1 cellular context compared by ENCODE assay signal in genomic region chr14:34539407-34540180, GRCh38.
TF ChIP-seq lines count a peak whose summit lies in the region.

TSS of gene EAPP (minus strand) at chr14:34539701. CDS start at chr14:34539628, 73 bp downstream.

TF ChIP-seq in HepG2, 621 proteins besides CTCF, POLR2A, EP300 and RAD21 (continued from another document and continues in another):
- peak; percentile 100 for TF ChIP-seq ZNF407 (CRISPR knock-in tag; IDR thresholded peaks at IDR 0.05; ENCODE audit: not compliant biosample characterization)
- peak; percentile 90; the same call in 1 of the 2 replicates for TF ChIP-seq TMF1 (CRISPR knock-in tag; IDR thresholded peaks at IDR 0.05; ENCODE audit: low read depth)
- peak; percentile 93 for TF ChIP-seq KLF12 (CRISPR knock-in tag; IDR thresholded peaks at IDR 0.05; ENCODE audit: borderline replicate concordance)
- TF ChIP-seq USF2 (IDR thresholded peaks at IDR 0.05; ENCODE audit: low read depth, low read length), result no peak
- TF ChIP-seq USF2 (CRISPR knock-in tag; IDR thresholded peaks at IDR 0.05; ENCODE audit: borderline replicate concordance), result no peak; the same call in 1 of the 2 replicates
- TF ChIP-seq NFE2L1 (CRISPR knock-in tag; IDR thresholded peaks at IDR 0.05; ENCODE audit: borderline replicate concordance), result peak; percentile 92; the same call in 1 of the 2 replicates
- peak; percentile 96 for TF ChIP-seq UBTF (CRISPR knock-in tag; IDR thresholded peaks at IDR 0.05)
- TF ChIP-seq CEBPG (CRISPR knock-in tag; IDR thresholded peaks at IDR 0.05), result peak; percentile 78
- TF ChIP-seq ZFP62 (CRISPR knock-in tag; IDR thresholded peaks at IDR 0.05), result peak; percentile 17
- TF ChIP-seq ZNF609 (CRISPR knock-in tag; IDR thresholded peaks at IDR 0.05; ENCODE audit: borderline replicate concordance), result peak; percentile 92
- TF ChIP-seq TBX3 (IDR thresholded peaks at IDR 0.05; ENCODE audit: borderline replicate concordance), result peak; percentile 66; the same call in 1 of the 2 replicates
- no peak; the same call in 1 of the 2 replicates for TF ChIP-seq ZNF101 (CRISPR knock-in tag; IDR thresholded peaks at IDR 0.05; ENCODE audit: borderline replicate concordance, low read depth)
- peak; percentile 99 for TF ChIP-seq MAF1 (CRISPR knock-in tag; IDR thresholded peaks at IDR 0.05; ENCODE audit: borderline replicate concordance)
- TF ChIP-seq KDM4B (CRISPR knock-in tag; IDR thresholded peaks at IDR 0.05), result peak; percentile 99
- peak; percentile 87; the same call in 1 of the 2 replicates for TF ChIP-seq TOPORS (CRISPR knock-in tag; IDR thresholded peaks at IDR 0.05)
- peak; percentile 88 for TF ChIP-seq ATF1 (CRISPR knock-in tag; IDR thresholded peaks at IDR 0.05)
- TF ChIP-seq MED1 (CRISPR knock-in tag; IDR thresholded peaks at IDR 0.05), result peak; percentile 98
- TF ChIP-seq ZBTB42 (CRISPR knock-in tag; IDR thresholded peaks at IDR 0.05), result peak; percentile 62; the same call in 1 of the 2 replicates
- TF ChIP-seq MZF1 (CRISPR knock-in tag; IDR thresholded peaks at IDR 0.05; ENCODE audit: borderline replicate concordance), result peak; percentile 96; the same call in 1 of the 2 replicates
- peak; percentile 99 for TF ChIP-seq MTA1 (CRISPR knock-in tag; IDR thresholded peaks at IDR 0.05; ENCODE audit: borderline replicate concordance)
- peak; percentile 100 for TF ChIP-seq ZNF547 (CRISPR knock-in tag; IDR thresholded peaks at IDR 0.05)
- TF ChIP-seq PATZ1 (CRISPR knock-in tag; IDR thresholded peaks at IDR 0.05), result peak; percentile 83
- TF ChIP-seq HDAC1 (CRISPR knock-in tag; IDR thresholded peaks at IDR 0.05), result peak; percentile 100
- TF ChIP-seq ZNF615 (CRISPR knock-in tag; IDR thresholded peaks at IDR 0.05; ENCODE audit: borderline replicate concordance), result no peak
- peak; percentile 99 for TF ChIP-seq KDM2A (CRISPR knock-in tag; IDR thresholded peaks at IDR 0.05; ENCODE audit: borderline replicate concordance, low read depth)
- TF ChIP-seq BATF2 (CRISPR knock-in tag; IDR thresholded peaks at IDR 0.05), result 0 out of 2 replicates have a peak, but pooled peaks have one; percentile 89
- peak; percentile 92 for TF ChIP-seq MYPOP (CRISPR knock-in tag; IDR thresholded peaks at IDR 0.05)
- peak; percentile 92 for TF ChIP-seq HMG20B (CRISPR knock-in tag; conservative IDR thresholded peaks at IDR 0.05)
- peak; percentile 98 for TF ChIP-seq MEIS2 (CRISPR knock-in tag; IDR thresholded peaks at IDR 0.05)
- peak; percentile 94 for TF ChIP-seq ARNTL (CRISPR knock-in tag; IDR thresholded peaks at IDR 0.05)
- peak; percentile 98 for TF ChIP-seq ZMAT3 (CRISPR knock-in tag; conservative IDR thresholded peaks at IDR 0.05)
- peak; percentile 89 for TF ChIP-seq HNRNPLL (IDR thresholded peaks at IDR 0.05; ENCODE audit: low read depth, low read length, poor library complexity, severe bottlenecking)
- peak; percentile 92 for TF ChIP-seq SRSF1 (optimal IDR thresholded peaks at IDR 0.05; ENCODE audit: low read depth, low read length)
- peak; percentile 96 for TF ChIP-seq ARNT2 (CRISPR knock-in tag; IDR thresholded peaks at IDR 0.05; ENCODE audit: low read depth)
- TF ChIP-seq MIER3 (CRISPR knock-in tag; IDR thresholded peaks at IDR 0.05; ENCODE audit: borderline replicate concordance), result peak; percentile 99
